ENCODE assay signal across 8 cellular contexts in the genomic region with DNA sequence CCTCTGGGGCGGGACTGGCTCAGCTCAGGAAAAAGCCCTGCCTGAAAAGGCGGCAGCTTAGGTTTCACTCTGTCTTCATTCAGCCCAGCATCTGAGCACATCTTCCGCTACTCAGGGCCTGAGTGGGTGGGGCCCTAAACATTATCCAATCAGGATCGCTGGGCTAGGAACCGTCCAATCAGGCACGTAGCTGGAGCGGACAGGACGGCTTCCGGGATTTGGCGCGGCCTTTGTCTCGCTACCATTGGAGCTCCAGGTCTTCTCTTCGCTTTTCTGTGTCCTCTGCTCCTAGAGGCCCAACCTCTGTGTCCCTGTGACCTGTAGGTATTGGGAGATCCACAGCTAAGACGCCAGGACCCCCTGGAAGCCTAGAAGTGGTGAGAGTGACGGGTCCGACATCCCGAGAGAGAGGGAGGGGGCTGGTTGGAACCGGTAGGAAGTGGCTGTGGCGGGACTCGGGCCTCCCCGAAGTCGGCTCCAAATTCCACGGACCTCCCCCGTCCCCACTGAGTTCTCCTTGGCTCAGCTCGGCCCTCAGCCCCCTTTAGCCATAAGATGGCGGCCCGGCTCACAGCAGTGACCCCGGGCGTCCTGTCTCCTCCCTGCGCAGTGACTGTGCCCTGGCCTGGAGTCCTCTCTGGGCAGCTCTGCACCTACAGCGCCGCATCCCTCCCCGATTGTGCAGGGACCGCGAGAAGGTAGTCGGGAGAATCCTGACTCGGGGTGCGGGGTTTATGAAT.
DNase-seq lines count a peak whose midpoint lies in the region; ATAC-seq and TF ChIP-seq lines count a peak whose summit lies in the region.

No MANE protein-coding gene starts in this region.

- no peak for ATAC-seq in GM21526 (IDR thresholded peaks at IDR 0.05; ENCODE audit: low FRiP score, unreplicated experiment)

- H3K79me2 ChIP-seq in parathyroid adenoma: no peaks in the 10 kb centered on the region

- H3K27me3 ChIP-seq in parathyroid adenoma (ENCODE audit: control insufficient read depth, insufficient read depth, low read length): no peaks in the 10 kb centered on the region

- H3K27ac ChIP-seq in HEK293 (ENCODE audit: extremely low read depth, low read depth, low read length) (no peak overlapping the region), VCaP (peak overlapping the region; percentile 55), parathyroid adenoma (no peak overlapping the region)

- TF ChIP-seq CTCF in HEK293 (tag by site-specific recombination; IDR thresholded peaks at IDR 0.05) (no peak), VCaP (conservative IDR thresholded peaks at IDR 0.05) (no peak), fibroblast of pulmonary artery (IDR thresholded peaks at IDR 0.05; ENCODE audit: low read length, missing control alignments) (no peak), parathyroid adenoma (IDR thresholded peaks at IDR 0.05) (no peak), mesothelial cell of epicardium (IDR thresholded peaks at IDR 0.05; ENCODE audit: unreplicated experiment) (no peak)

- no peaks in the 10 kb centered on the region for H3K36me3 Mint-ChIP-seq in mesothelial cell of epicardium

- POLR2A ChIA-PET in HEK293 (lab: Yijun Ruan, JAX): interaction anchor here (0.7 kb wide), 1 partner anchor 729 kb away, joined by 3 read pairs; no protein-coding TSS in a partner anchor

- H3K36me3 ChIP-seq in HEK293 (ENCODE audit: control insufficient read depth in 2 of 2, insufficient read depth in 1 of 2, low read length in 2 of 2) (no peaks in the 10 kb centered on the region), parathyroid adenoma (ENCODE audit: control insufficient read depth, insufficient read depth, low read length) (no peaks in the 10 kb centered on the region)

- peak; percentile 22 for DNase-seq in fibroblast of pulmonary artery (ENCODE audit: low read depth)
- DNase-seq in NCI-H1092 (lab: John Stamatoyannopoulos, UW): no peak
- DNase-seq in mesothelial cell of epicardium (ENCODE audit: low spot score in 2 of 2, unreplicated experiment in 2 of 2): no peak
- DNase-seq in SIG-M5 (lab: John Stamatoyannopoulos, UW): no peak

- H3K4me1 ChIP-seq in HEK293 (ENCODE audit: control insufficient read depth, insufficient read depth, low read length) (no peaks in the 10 kb centered on the region), parathyroid adenoma (no peaks in the 10 kb centered on the region)

- CTCF ChIA-PET in HEK293 (lab: Yijun Ruan, JAX): no interaction called here

- H3K4me2 ChIP-seq in parathyroid adenoma (ENCODE audit: low read length): peak overlapping the region; percentile 69

- no peaks in the 10 kb centered on the region for H3K9me3 ChIP-seq in HEK293 (ENCODE audit: control insufficient read depth, insufficient read depth, low read depth, low read length)
- no peaks in the 10 kb centered on the region for H3K9me3 ChIP-seq in parathyroid adenoma (ENCODE audit: control insufficient read depth, low read length)

- no peak overlapping the region for H3K27ac Mint-ChIP-seq in mesothelial cell of epicardium

- H3K9me3 Mint-ChIP-seq in mesothelial cell of epicardium: peaks cover 45% of the 10 kb centered on the region

- peak overlapping the region; percentile 17 for H3K4me3 ChIP-seq in HEK293 (ENCODE audit: low read depth, low read length)
- H3K4me3 ChIP-seq in fibroblast of pulmonary artery (replicated peaks; ENCODE audit: low read depth, low read length): peak overlapping the region; percentile 24
- H3K4me3 ChIP-seq in parathyroid adenoma (ENCODE audit: low read depth, low read length): peak overlapping the region; percentile 62

- no peak overlapping the region for H3K4me3 Mint-ChIP-seq in mesothelial cell of epicardium

- no peak overlapping the region for H2AFZ ChIP-seq in parathyroid adenoma

- H3K27me3 Mint-ChIP-seq in mesothelial cell of epicardium (ENCODE audit: low read depth): no peaks in the 10 kb centered on the region

- no peaks in the 10 kb centered on the region for H3K4me1 Mint-ChIP-seq in mesothelial cell of epicardium

- no peak overlapping the region for H3K9ac ChIP-seq in parathyroid adenoma

TF ChIP-seq in HEK293, 187 proteins besides CTCF, POLR2A, EP300 and RAD21:
- TF ChIP-seq ZBTB17 (tag by site-specific recombination; IDR thresholded peaks at IDR 0.05) (no peak), ZNF112 (tag by site-specific recombination; IDR thresholded peaks at IDR 0.05) (no peak), ZNF23 (tag by site-specific recombination; IDR thresholded peaks at IDR 0.05; ENCODE audit: borderline replicate concordance) (no peak), ZFHX2 (tag by site-specific recombination; conservative IDR thresholded peaks at IDR 0.05) (no peak), ZNF548 (tag by site-specific recombination; IDR thresholded peaks at IDR 0.05) (no peak), ZNF521 (tag by site-specific recombination; IDR thresholded peaks at IDR 0.05) (no peak), ZNF133 (tag by site-specific recombination; IDR thresholded peaks at IDR 0.05) (no peak), ZNF707 (tag by site-specific recombination; IDR thresholded peaks at IDR 0.05) (no peak), MZF1 (tag by site-specific recombination; IDR thresholded peaks at IDR 0.05; ENCODE audit: borderline replicate concordance) (no peak), GFI1B (tag by site-specific recombination; IDR thresholded peaks at IDR 0.05) (no peak), ZNF311 (tag by site-specific recombination; IDR thresholded peaks at IDR 0.05; ENCODE audit: borderline replicate concordance) (no peak), ZNF239 (tag by site-specific recombination; IDR thresholded peaks at IDR 0.05) (no peak), ZNF571 (tag by site-specific recombination; IDR thresholded peaks at IDR 0.05) (no peak), ZBTB48 (tag by site-specific recombination; IDR thresholded peaks at IDR 0.05) (no peak), ZNF658 (tag by site-specific recombination; IDR thresholded peaks at IDR 0.05) (no peak)
- TF ChIP-seq, protein P1, sequence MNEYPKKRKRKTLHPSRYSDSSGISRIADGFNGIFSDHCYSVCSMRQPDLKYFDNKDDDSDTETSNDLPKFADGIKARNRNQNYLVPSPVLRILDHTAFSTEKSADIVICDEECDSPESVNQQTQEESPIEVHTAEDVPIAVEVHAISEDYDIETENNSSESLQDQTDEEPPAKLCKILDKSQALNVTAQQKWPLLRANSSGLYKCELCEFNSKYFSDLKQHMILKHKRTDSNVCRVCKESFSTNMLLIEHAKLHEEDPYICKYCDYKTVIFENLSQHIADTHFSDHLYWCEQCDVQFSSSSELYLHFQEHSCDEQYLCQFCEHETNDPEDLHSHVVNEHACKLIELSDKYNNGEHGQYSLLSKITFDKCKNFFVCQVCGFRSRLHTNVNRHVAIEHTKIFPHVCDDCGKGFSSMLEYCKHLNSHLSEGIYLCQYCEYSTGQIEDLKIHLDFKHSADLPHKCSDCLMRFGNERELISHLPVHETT (tag by site-specific recombination; IDR thresholded peaks at IDR 0.05): no peak
- TF ChIP-seq, protein P2, sequence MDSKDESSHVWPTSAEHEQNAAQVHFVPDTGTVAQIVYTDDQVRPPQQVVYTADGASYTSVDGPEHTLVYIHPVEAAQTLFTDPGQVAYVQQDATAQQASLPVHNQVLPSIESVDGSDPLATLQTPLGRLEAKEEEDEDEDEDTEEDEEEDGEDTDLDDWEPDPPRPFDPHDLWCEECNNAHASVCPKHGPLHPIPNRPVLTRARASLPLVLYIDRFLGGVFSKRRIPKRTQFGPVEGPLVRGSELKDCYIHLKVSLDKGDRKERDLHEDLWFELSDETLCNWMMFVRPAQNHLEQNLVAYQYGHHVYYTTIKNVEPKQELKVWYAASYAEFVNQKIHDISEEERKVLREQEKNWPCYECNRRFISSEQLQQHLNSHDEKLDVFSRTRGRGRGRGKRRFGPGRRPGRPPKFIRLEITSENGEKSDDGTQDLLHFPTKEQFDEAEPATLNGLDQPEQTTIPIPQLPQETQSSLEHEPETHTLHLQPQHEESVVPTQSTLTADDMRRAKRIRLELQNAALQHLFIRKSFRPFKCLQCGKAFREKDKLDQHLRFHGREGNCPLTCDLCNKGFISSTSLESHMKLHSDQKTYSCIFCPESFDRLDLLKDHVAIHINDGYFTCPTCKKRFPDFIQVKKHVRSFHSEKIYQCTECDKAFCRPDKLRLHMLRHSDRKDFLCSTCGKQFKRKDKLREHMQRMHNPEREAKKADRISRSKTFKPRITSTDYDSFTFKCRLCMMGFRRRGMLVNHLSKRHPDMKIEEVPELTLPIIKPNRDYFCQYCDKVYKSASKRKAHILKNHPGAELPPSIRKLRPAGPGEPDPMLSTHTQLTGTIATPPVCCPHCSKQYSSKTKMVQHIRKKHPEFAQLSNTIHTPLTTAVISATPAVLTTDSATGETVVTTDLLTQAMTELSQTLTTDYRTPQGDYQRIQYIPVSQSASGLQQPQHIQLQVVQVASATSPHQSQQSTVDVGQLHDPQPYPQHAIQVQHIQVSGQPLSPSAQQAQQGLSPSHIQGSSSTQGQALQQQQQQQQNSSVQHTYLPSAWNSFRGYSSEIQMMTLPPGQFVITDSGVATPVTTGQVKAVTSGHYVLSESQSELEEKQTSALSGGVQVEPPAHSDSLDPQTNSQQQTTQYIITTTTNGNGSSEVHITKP (tag by site-specific recombination; IDR thresholded peaks at IDR 0.05): no peak
- TF ChIP-seq, protein P3, sequence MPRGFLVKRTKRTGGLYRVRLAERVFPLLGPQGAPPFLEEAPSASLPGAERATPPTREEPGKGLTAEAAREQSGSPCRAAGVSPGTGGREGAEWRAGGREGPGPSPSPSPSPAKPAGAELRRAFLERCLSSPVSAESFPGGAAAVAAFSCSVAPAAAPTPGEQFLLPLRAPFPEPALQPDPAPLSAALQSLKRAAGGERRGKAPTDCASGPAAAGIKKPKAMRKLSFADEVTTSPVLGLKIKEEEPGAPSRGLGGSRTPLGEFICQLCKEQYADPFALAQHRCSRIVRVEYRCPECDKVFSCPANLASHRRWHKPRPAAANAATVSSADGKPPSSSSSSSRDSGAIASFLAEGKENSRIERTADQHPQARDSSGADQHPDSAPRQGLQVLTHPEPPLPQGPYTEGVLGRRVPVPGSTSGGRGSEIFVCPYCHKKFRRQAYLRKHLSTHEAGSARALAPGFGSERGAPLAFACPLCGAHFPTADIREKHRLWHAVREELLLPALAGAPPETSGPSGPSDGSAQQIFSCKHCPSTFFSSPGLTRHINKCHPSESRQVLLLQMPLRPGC (tag by site-specific recombination; IDR thresholded peaks at IDR 0.05): no peak
